Comparison of ENCODE assay signal across 8 cellular contexts in genomic region chr9:83817356-83818278, GRCh38. TPM values are rescaled to one million over a fixed set of nuclear protein-coding genes. Genes with fewer than 3 reads are reported as not detected.
A peak's percentile ranks its signal among the peaks of the same experiment; 100 is the strongest.
DNase-seq lines count a peak whose midpoint lies in the region; ATAC-seq, FAIRE-seq and TF ChIP-seq lines count a peak whose summit lies in the region.
"Not testable (repeated sequence)": the region's sequence is repeated elsewhere in the genome, so short reads cannot be mapped to it uniquely, and the experiment has no call there.

GKAP1 (minus strand) TSS chr9:83817769; CDS start chr9:83806517, 11,252 bp downstream.

- H3K36me3 ChIP-seq in GM23338 (ENCODE audit: insufficient read depth); SJCRH30; neural progenitor cell: not testable (repeated sequence)

- H3K27me3 ChIP-seq in GM23338 (ENCODE audit: insufficient read depth) (peaks cover 22% of the 10 kb centered on the region; the same call in 1 of the 2 replicates), neural progenitor cell (peaks cover 24% of the 10 kb centered on the region)
- not testable (repeated sequence) for H3K27me3 ChIP-seq in SJCRH30

- H3K9me3 ChIP-seq in SJCRH30 (replicated peaks); neural progenitor cell (ENCODE audit: low read depth): not testable (repeated sequence)

- TF ChIP-seq CTCF in GM23338 (conservative IDR thresholded peaks at IDR 0.05; ENCODE audit: low read depth in 2 of 2): not testable (repeated sequence)
- 0 out of 2 replicates have a peak, but pooled peaks have one; percentile 9 for TF ChIP-seq CTCF in LNCaP clone FGC (IDR thresholded peaks at IDR 0.05; ENCODE audit: control insufficient read depth, extremely low read depth, insufficient read depth)
- peak; percentile 25 for TF ChIP-seq CTCF in neural progenitor cell (IDR thresholded peaks at IDR 0.05)

- H3K36me3 Mint-ChIP-seq in GM23338 (ENCODE audit: low read depth); stimulated activated naive CD8-positive, alpha-beta T cell treated with anti-CD3 and anti-CD28 coated beads, Interleukin-15, Interleukin-2, amounts not matched to agents 100 ng/mL and 50 ng/mL, for 24 hours (ENCODE audit: low read depth): not testable (repeated sequence)
- peaks cover 10% of the 10 kb centered on the region for H3K36me3 Mint-ChIP-seq in neural progenitor cell

- not testable (repeated sequence) for H3K27ac ChIP-seq in GM23338 (ENCODE audit: low read depth); SJCRH30; neural progenitor cell

- H2AFZ ChIP-seq in GM23338 (peak within 1 kb of the TSS; percentile 91; the same call in 1 of the 2 replicates), neural progenitor cell (replicated peaks) (peak within 1 kb of the TSS; percentile 85)

- H3K9me2 ChIP-seq in GM23338 (ENCODE audit: insufficient read depth): not testable (repeated sequence)

- not testable (repeated sequence) for FAIRE-seq in frontal cortex (lab: Jason Lieb, UNC)

- ATAC-seq in GM23338: peak; percentile 91

- H3K79me2 ChIP-seq in GM23338 (replicated peaks; ENCODE audit: insufficient read depth): not testable (repeated sequence)
- peaks cover 12% of the 10 kb centered on the region for H3K79me2 ChIP-seq in neural progenitor cell (ENCODE audit: low read depth)

- DNase-seq in ELF-1 (ENCODE audit: low read depth, low spot score) (peak; percentile 60), GM23338 (ENCODE audit: low spot score) (peak; percentile 86), SJCRH30 (peak; percentile 78 to 80), frontal cortex (ENCODE audit: low spot score in 2 of 2) (peak; percentile 67 to 77), neural progenitor cell (ENCODE audit: low spot score) (peak; percentile 92)
- not testable (repeated sequence) for DNase-seq in LNCaP clone FGC (ENCODE audit: low read depth)
- peak; percentile 63 for DNase-seq in activated gamma-delta T cell treated with anti-CD3 and anti-CD28 coated beads, Interleukin-2, amount 50 U/mL, for 16 hours (ENCODE audit: low read depth)

- H3K4me3 ChIP-seq in GM23338 (peak within 1 kb of the TSS; percentile 69), LNCaP clone FGC (ENCODE audit: low read depth, low read length) (peak within 1 kb of the TSS; percentile 63), SJCRH30 (peak within 1 kb of the TSS; percentile 92), neural progenitor cell (peak within 1 kb of the TSS; percentile 90)

- not testable (repeated sequence) for H3K4me1 ChIP-seq in GM23338 (ENCODE audit: insufficient read depth); SJCRH30; neural progenitor cell

- H3K9ac ChIP-seq in neural progenitor cell: not testable (repeated sequence)

- not testable (repeated sequence) for H3K4me1 Mint-ChIP-seq in GM23338; neural progenitor cell; stimulated activated naive CD8-positive, alpha-beta T cell treated with anti-CD3 and anti-CD28 coated beads, Interleukin-15, Interleukin-2, amounts not matched to agents 100 ng/mL and 50 ng/mL, for 24 hours (ENCODE audit: low read depth)

- H3F3A ChIP-seq in GM23338 (replicated peaks; ENCODE audit: low read depth); neural progenitor cell (ENCODE audit: low read depth): not testable (repeated sequence)

- H3K4me3 Mint-ChIP-seq in GM23338 (peak within 1 kb of the TSS; percentile 78), neural progenitor cell (peak within 1 kb of the TSS; percentile 88)
- peak within 1 kb of the TSS; percentile 86 for H3K4me3 Mint-ChIP-seq in stimulated activated naive CD8-positive, alpha-beta T cell treated with anti-CD3 and anti-CD28 coated beads, Interleukin-15, Interleukin-2, amounts not matched to agents 100 ng/mL and 50 ng/mL, for 24 hours

- H3K4me2 ChIP-seq in GM23338 (peak within 1 kb of the TSS; percentile 92), neural progenitor cell (peak within 1 kb of the TSS; percentile 83)

- H3K9me3 Mint-ChIP-seq in GM23338; neural progenitor cell; stimulated activated naive CD8-positive, alpha-beta T cell treated with anti-CD3 and anti-CD28 coated beads, Interleukin-15, Interleukin-2, amounts not matched to agents 100 ng/mL and 50 ng/mL, for 24 hours: not testable (repeated sequence)

- not testable (repeated sequence) for H4K20me1 ChIP-seq in GM23338 (replicated peaks; ENCODE audit: insufficient read depth); neural progenitor cell (ENCODE audit: low read depth)

- H3K27ac Mint-ChIP-seq in GM23338: not testable (repeated sequence)
- peak within 1 kb of the TSS; percentile 15 for H3K27ac Mint-ChIP-seq in neural progenitor cell
- H3K27ac Mint-ChIP-seq in stimulated activated naive CD8-positive, alpha-beta T cell treated with anti-CD3 and anti-CD28 coated beads, Interleukin-15, Interleukin-2, amounts not matched to agents 100 ng/mL and 50 ng/mL, for 24 hours: peak within 1 kb of the TSS; percentile 79

- not testable (repeated sequence) for H3K27me3 Mint-ChIP-seq in GM23338 (ENCODE audit: insufficient read depth, low read depth, poor library complexity); neural progenitor cell (ENCODE audit: insufficient read depth, low read depth); stimulated activated naive CD8-positive, alpha-beta T cell treated with anti-CD3 and anti-CD28 coated beads, Interleukin-15, Interleukin-2, amounts not matched to agents 100 ng/mL and 50 ng/mL, for 24 hours

TF ChIP-seq in GM23338, 12 proteins besides CTCF, POLR2A, EP300 and RAD21:
- peak; percentile 48; the same call in 1 of the 2 replicates for TF ChIP-seq CREB1 (CRISPR knock-in tag; IDR thresholded peaks at IDR 0.05; ENCODE audit: low read depth)

RNA-seq across cellular contexts. Expression of gene GKAP1, which starts in this region (rescaled TPM):
- total RNA-seq in GM23338 (2014; rRNA removed; shearing (Covaris generic)): 3.6 and 4.0 TPM in 2 replicates
- 15.4 and 16.7 TPM in 2 replicates for polyA plus RNA-seq in GM23338 (2016; fragmentation: Nextera tagmentation; extraction: Ambion mirVana)
- total RNA-seq in SJCRH30 (2014; rRNA removed; shearing (Covaris generic)): 10.8 and 13.4 TPM in 2 replicates
- total RNA-seq in frontal cortex (12.6 TPM), neural progenitor cell (ENCODE audit: low replicate concordance) (19.9 and 33.4 TPM in 2 replicates)
